21 cellular contexts compared by ENCODE assay signal in genomic region chr16:86597126-86597879, GRCh38. TPM values are rescaled to one million over a fixed set of nuclear protein-coding genes. Genes with fewer than 3 reads are reported as not detected.
"Had no signal": no experiment of that assay in that cellular context is flagged by ENCODE, and none has a peak within 500 bp of the region (broad histone marks: within the 10 kb centered on the region; RNA-seq: fewer than 3 reads in every experiment).

No MANE protein-coding gene starts in this region.

- H3K27ac ChIP-seq: colonic mucosa, foreskin keratinocyte, left ventricle myocardium inferior, lower lobe of right lung, parathyroid adenoma, prostate gland, sigmoid colon, skin epidermis, stomach had no signal

- H3K4me3 Mint-ChIP-seq: endodermal cell; memory B cell; natural killer cell treated with Interleukin-12 subunit alpha and Interleukin-12 subunit beta and Interleukin-15 and Interleukin-18, amount 100 ng/mL, for 72 hours; type B pancreatic cell had no signal

- H3K4me1 Mint-ChIP-seq: memory B cell had no signal

- H3K4me3 ChIP-seq: colonic mucosa, left ventricle myocardium inferior, lower lobe of right lung, prostate gland, sigmoid colon, skin epidermis, stomach had no signal

- H3K9ac ChIP-seq: parathyroid adenoma had no signal

- H3K9me3 Mint-ChIP-seq: endodermal cell; memory B cell; natural killer cell treated with Interleukin-12 subunit alpha and Interleukin-12 subunit beta and Interleukin-15 and Interleukin-18, amount 100 ng/mL, for 72 hours; type B pancreatic cell had no signal

- H3K36me3 Mint-ChIP-seq: memory B cell; natural killer cell treated with Interleukin-12 subunit alpha and Interleukin-12 subunit beta and Interleukin-15 and Interleukin-18, amount 100 ng/mL, for 72 hours; type B pancreatic cell had no signal

- ATAC-seq: foreskin keratinocyte, lower lobe of right lung had no signal

- H3K36me3 ChIP-seq: colonic mucosa, left ventricle myocardium inferior, lower lobe of right lung, prostate gland, sigmoid colon, stomach had no signal

- H3K9me3 ChIP-seq: colonic mucosa, left ventricle myocardium inferior, lower lobe of right lung, prostate gland, sigmoid colon, stomach had no signal

- H3K4me1 ChIP-seq: colonic mucosa, foreskin keratinocyte, left ventricle myocardium inferior, lower lobe of right lung, parathyroid adenoma, prostate gland, stomach had no signal

- H3K27ac Mint-ChIP-seq: endodermal cell; memory B cell; natural killer cell treated with Interleukin-12 subunit alpha and Interleukin-12 subunit beta and Interleukin-15 and Interleukin-18, amount 100 ng/mL, for 72 hours; type B pancreatic cell had no signal

- DNase-seq: colonic mucosa; effector CD4-positive, alpha-beta T cell; endodermal cell; erythroblast; foreskin keratinocyte; kidney; left ventricle myocardium inferior; lower lobe of right lung; midbrain; occipital lobe; sigmoid colon; stimulated activated CD4-positive, alpha-beta T cell treated with anti-CD3 and anti-CD28 coated beads, Interleukin-2, amount 100 ng/mL, for 24 hours; stimulated activated naive CD4-positive, alpha-beta T cell; stomach; substantia nigra had no signal

RNA-seq across cellular contexts. Expression of gene FOXL1, which starts 19.0 kb away (rescaled TPM):
- total RNA-seq: natural killer cell treated with Interleukin-12 subunit alpha and Interleukin-12 subunit beta and Interleukin-15 and Interleukin-18, amount 100 ng/mL, for 72 hours had no signal

RNA-seq across cellular contexts. Expression of gene FOXC2, which starts 30.7 kb away (rescaled TPM):
- total RNA-seq: foreskin keratinocyte; natural killer cell treated with Interleukin-12 subunit alpha and Interleukin-12 subunit beta and Interleukin-15 and Interleukin-18, amount 100 ng/mL, for 72 hours had no signal
